1 cellular context compared by ENCODE assay signal in the genomic region with DNA sequence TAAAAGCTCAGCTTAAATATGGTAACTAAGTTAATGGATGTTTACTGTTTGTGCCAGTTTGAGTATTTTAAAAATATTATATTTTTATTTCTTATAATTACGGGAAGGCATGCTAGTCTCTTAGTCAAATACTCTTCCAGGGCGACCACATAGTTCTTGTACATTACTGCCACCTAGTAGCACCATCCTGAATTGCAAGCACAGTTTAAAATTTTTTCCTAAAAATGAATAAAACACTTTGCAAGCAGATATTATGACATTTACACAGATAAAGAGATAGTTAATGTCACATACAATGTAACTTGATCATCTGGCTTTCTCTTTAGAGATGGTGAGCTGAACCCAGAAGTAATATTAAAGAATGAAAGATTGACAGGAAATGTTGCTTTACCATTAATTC.
TF ChIP-seq lines count a peak whose summit lies in the region.

No MANE protein-coding gene starts in this region.

TF ChIP-seq in SK-N-SH, 30 proteins besides CTCF, POLR2A, EP300 and RAD21 (continued from another document):
- TF ChIP-seq, protein P1, sequence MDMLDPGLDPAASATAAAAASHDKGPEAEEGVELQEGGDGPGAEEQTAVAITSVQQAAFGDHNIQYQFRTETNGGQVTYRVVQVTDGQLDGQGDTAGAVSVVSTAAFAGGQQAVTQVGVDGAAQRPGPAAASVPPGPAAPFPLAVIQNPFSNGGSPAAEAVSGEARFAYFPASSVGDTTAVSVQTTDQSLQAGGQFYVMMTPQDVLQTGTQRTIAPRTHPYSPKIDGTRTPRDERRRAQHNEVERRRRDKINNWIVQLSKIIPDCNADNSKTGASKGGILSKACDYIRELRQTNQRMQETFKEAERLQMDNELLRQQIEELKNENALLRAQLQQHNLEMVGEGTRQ (IDR thresholded peaks at IDR 0.05; ENCODE audit: borderline replicate concordance, low read depth, low read length) = no peak
- no peak for TF ChIP-seq RFX5 (IDR thresholded peaks at IDR 0.05; ENCODE audit: low read length)
- no peak for TF ChIP-seq POLR2AphosphoS5 (IDR thresholded peaks at IDR 0.05; ENCODE audit: low read depth, low read length)
- no peak for TF ChIP-seq YY1 (IDR thresholded peaks at IDR 0.05; ENCODE audit: low read depth)
- TF ChIP-seq NRF1 (IDR thresholded peaks at IDR 0.05; ENCODE audit: low read depth, low read length) = no peak
- TF ChIP-seq, protein P2, sequence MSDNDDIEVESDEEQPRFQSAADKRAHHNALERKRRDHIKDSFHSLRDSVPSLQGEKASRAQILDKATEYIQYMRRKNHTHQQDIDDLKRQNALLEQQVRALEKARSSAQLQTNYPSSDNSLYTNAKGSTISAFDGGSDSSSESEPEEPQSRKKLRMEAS (IDR thresholded peaks at IDR 0.05; ENCODE audit: low read depth) = no peak
- TF ChIP-seq CHD2 (IDR thresholded peaks at IDR 0.05; ENCODE audit: low read length, partially characterized antibody) = no peak
- TF ChIP-seq NFIC (IDR thresholded peaks at IDR 0.05; ENCODE audit: borderline replicate concordance) = no peak
- TF ChIP-seq PBX3 (IDR thresholded peaks at IDR 0.05) = no peak
- TF ChIP-seq MEF2A (IDR thresholded peaks at IDR 0.05; ENCODE audit: borderline replicate concordance, low read depth) = no peak
- no peak for TF ChIP-seq TCF12 (IDR thresholded peaks at IDR 0.05)
- TF ChIP-seq FOXJ3 (CRISPR knock-in tag; IDR thresholded peaks at IDR 0.05) = no peak
- no peak for TF ChIP-seq SMC3 (IDR thresholded peaks at IDR 0.05; ENCODE audit: low read depth, low read length)
